ENCODE assay signal across 8 cellular contexts in genomic region chr16:19523559-19524355, GRCh38. TPM values are rescaled to one million over a fixed set of nuclear protein-coding genes. Genes with fewer than 3 reads are reported as not detected.
A peak's percentile ranks its signal among the peaks of the same experiment; 100 is the strongest.
DNase-seq lines count a peak whose midpoint lies in the region; ATAC-seq and TF ChIP-seq lines count a peak whose summit lies in the region.

TSS of gene CCP110 (plus strand) at chr16:19523942. CDS start at chr16:19527882, 3,940 bp downstream.

- no peaks in the 10 kb centered on the region; the same call in 1 of the 2 replicates for H3K36me3 ChIP-seq in GM06990 (ENCODE audit: control insufficient read depth, insufficient read depth, low read length)

- no peaks in the 10 kb centered on the region for H3K27me3 ChIP-seq in GM06990 (replicated peaks; ENCODE audit: control insufficient read depth, insufficient read depth, low read length)

- TF ChIP-seq CTCF in GM06990 (IDR thresholded peaks at IDR 0.05; ENCODE audit: insufficient read depth, low read length, poor library complexity, severe bottlenecking), result no peak

- H3K27me3 Mint-ChIP-seq in activated naive CD4-positive, alpha-beta T cell treated with anti-CD3 and anti-CD28 coated beads, Interleukin-2, amount 50 U/mL, for 24 hours, result no peaks in the 10 kb centered on the region

- DNase-seq in GM06990 (ENCODE audit: extremely low read depth, insufficient read length), result peak; percentile 92
- DNase-seq in NCI-H1092 treated with DMSO at 0.1 percent for 48 hours (lab: John Stamatoyannopoulos, UW), result peak; percentile 97
- DNase-seq in SKM-1 (lab: John Stamatoyannopoulos, UW; ENCODE audit: unreplicated experiment), result peak; percentile 94
- DNase-seq in glomerular endothelial cell (ENCODE audit: extremely low read depth, low read depth, low spot score), result peak; percentile 58
- peak; percentile 76 to 100 (median 97) for DNase-seq in nucleus accumbens (lab: John Stamatoyannopoulos, UW)
- DNase-seq in superior temporal gyrus (ENCODE audit: extremely low spot score), result peak; percentile 99

- peaks cover 5% of the 10 kb centered on the region for H3K36me3 Mint-ChIP-seq in activated naive CD4-positive, alpha-beta T cell treated with anti-CD3 and anti-CD28 coated beads, Interleukin-2, amount 50 U/mL, for 24 hours

- peak; percentile 68 for ATAC-seq in HG02610 (IDR thresholded peaks at IDR 0.05; ENCODE audit: unreplicated experiment)

- no peaks in the 10 kb centered on the region for H3K9me3 Mint-ChIP-seq in activated naive CD4-positive, alpha-beta T cell treated with anti-CD3 and anti-CD28 coated beads, Interleukin-2, amount 50 U/mL, for 24 hours

- H3K4me3 ChIP-seq in GM06990 (replicated peaks; ENCODE audit: low read depth, low read length), result peak within 1 kb of the TSS; percentile 97

- H3K4me3 Mint-ChIP-seq in activated naive CD4-positive, alpha-beta T cell treated with anti-CD3 and anti-CD28 coated beads, Interleukin-2, amount 50 U/mL, for 24 hours, result peak within 1 kb of the TSS; percentile 100

- peaks cover 48% of the 10 kb centered on the region for H3K4me1 Mint-ChIP-seq in activated naive CD4-positive, alpha-beta T cell treated with anti-CD3 and anti-CD28 coated beads, Interleukin-2, amount 50 U/mL, for 24 hours

- H3K27ac Mint-ChIP-seq in activated naive CD4-positive, alpha-beta T cell treated with anti-CD3 and anti-CD28 coated beads, Interleukin-2, amount 50 U/mL, for 24 hours, result peak within 1 kb of the TSS; percentile 92

RNA-seq across cellular contexts. Expression of gene CCP110, which starts in this region (rescaled TPM):
- 5.0 and 11.0 TPM in 2 replicates for total RNA-seq in glomerular endothelial cell

Comparison
In these comparisons a context has a peak if more than half of its experiments do, and no peak if none do; other contexts are left out.
1. Peak in every context shown above with its lines: DNase-seq, ATAC-seq and H3K4me3 ChIP-seq.